8 cellular contexts compared by ENCODE assay signal in genomic region chr17:40178021-40178601, GRCh38. TPM values are rescaled to one million over a fixed set of nuclear protein-coding genes. Genes with fewer than 3 reads are reported as not detected.
A peak's percentile ranks its signal among the peaks of the same experiment; 100 is the strongest.
DNase-seq lines count a peak whose midpoint lies in the region; ATAC-seq and TF ChIP-seq lines count a peak whose summit lies in the region.

No MANE protein-coding gene starts in this region.

- H3K9me3 ChIP-seq in CD4-positive, alpha-beta memory T cell (ENCODE audit: control insufficient read depth in 1 of 2, low read length in 2 of 2): no peaks in the 10 kb centered on the region
- H3K9me3 ChIP-seq in endodermal cell (ENCODE audit: control insufficient read depth, low read length) (no peaks in the 10 kb centered on the region), neural progenitor cell (ENCODE audit: low read depth) (no peaks in the 10 kb centered on the region)

- H4K20me1 ChIP-seq in neural progenitor cell (ENCODE audit: low read depth): peaks cover 42% of the 10 kb centered on the region

- ATAC-seq in HG02678 (IDR thresholded peaks at IDR 0.05; ENCODE audit: unreplicated experiment) (no peak), GM21360 (IDR thresholded peaks at IDR 0.05; ENCODE audit: unreplicated experiment) (no peak), GM19324 (IDR thresholded peaks at IDR 0.05; ENCODE audit: low FRiP score, unreplicated experiment) (no peak)

- 32 to 58% methylated on average over 16 to 46 of the region's 46 CpGs for WGBS in endodermal cell (ENCODE audit: insufficient coverage in 1 of 2, insufficient read length in 1 of 2), 2 experiments

- H3K4me1 Mint-ChIP-seq in CD4-positive, alpha-beta memory T cell: peaks cover 6 to 17% (median 8%) of the 10 kb centered on the region in 4 donors
- H3K4me1 Mint-ChIP-seq in endodermal cell (peaks cover 3% of the 10 kb centered on the region), neural progenitor cell (peaks cover 43% of the 10 kb centered on the region)

- intact Hi-C loops in CD4-positive, alpha-beta memory T cell (cut with micrococcal nuclease): no loop called here

- H3K27me3 Mint-ChIP-seq in CD4-positive, alpha-beta memory T cell: no peaks in the 10 kb centered on the region
- H3K27me3 Mint-ChIP-seq in endodermal cell (ENCODE audit: insufficient read depth) (no peaks in the 10 kb centered on the region), neural progenitor cell (ENCODE audit: insufficient read depth, low read depth) (no peaks in the 10 kb centered on the region)

- DNase-seq in CD4-positive, alpha-beta memory T cell: no peak
- peak; percentile 32 for DNase-seq in NCI-H2171 treated with DMSO at 0.1 percent for 48 hours (lab: John Stamatoyannopoulos, UW)
- DNase-seq in endodermal cell: peak; percentile 92
- DNase-seq in neural progenitor cell (ENCODE audit: low spot score): peak; percentile 60
- DNase-seq in EL: no peak

- H3K79me2 ChIP-seq in neural progenitor cell (ENCODE audit: low read depth): no peaks in the 10 kb centered on the region

- CTCF ChIA-PET in CD4-positive, alpha-beta memory T cell (lab: Charles Lee; ENCODE audit: partially characterized antibody): interaction anchor here (0.6 to 1.9 kb wide), 2 partner anchors 9 to 13 kb away, joined by 3 to 6 read pairs; no protein-coding TSS in a partner anchor

- H3K4me3 Mint-ChIP-seq in CD4-positive, alpha-beta memory T cell: peak overlapping the region in 5 of 8 donors; percentile 39 to 69 (median 54)
- H3K4me3 Mint-ChIP-seq in endodermal cell: peak overlapping the region; percentile 38
- H3K4me3 Mint-ChIP-seq in neural progenitor cell: peak overlapping the region; percentile 48

- peak; percentile 47 for TF ChIP-seq CTCF in endodermal cell (conservative IDR thresholded peaks at IDR 0.05)
- peak; percentile 31 for TF ChIP-seq CTCF in neural progenitor cell (IDR thresholded peaks at IDR 0.05)

- H3K9ac ChIP-seq in endodermal cell (ENCODE audit: extremely low read depth, low read length, poor library complexity, severe bottlenecking): no peak overlapping the region
- no peak overlapping the region for H3K9ac ChIP-seq in neural progenitor cell

- peaks cover 4 to 21% of the 10 kb centered on the region in 2 donors for H3K36me3 Mint-ChIP-seq in CD4-positive, alpha-beta memory T cell
- peaks cover 25% of the 10 kb centered on the region for H3K36me3 Mint-ChIP-seq in endodermal cell (ENCODE audit: low read depth)
- H3K36me3 Mint-ChIP-seq in neural progenitor cell: peaks cover 15% of the 10 kb centered on the region

- H3K27me3 ChIP-seq in CD4-positive, alpha-beta memory T cell (ENCODE audit: insufficient read depth, low read length): no peaks in the 10 kb centered on the region
- H3K27me3 ChIP-seq in endodermal cell (ENCODE audit: control insufficient read depth, insufficient read depth, low read length, poor library complexity, severe bottlenecking) (no peaks in the 10 kb centered on the region), neural progenitor cell (no peaks in the 10 kb centered on the region)

- no peak overlapping the region for H3K4me3 ChIP-seq in CD4-positive, alpha-beta memory T cell (ENCODE audit: low read length in 2 of 2)
- H3K4me3 ChIP-seq in endodermal cell (ENCODE audit: low read length) (no peak overlapping the region), neural progenitor cell (peak overlapping the region; percentile 60)

- peaks cover 8% of the 10 kb centered on the region for H3K36me3 ChIP-seq in CD4-positive, alpha-beta memory T cell (ENCODE audit: insufficient read depth, low read length)
- H3K36me3 ChIP-seq in endodermal cell (ENCODE audit: control insufficient read depth, insufficient read depth, low read length): peaks cover 27% of the 10 kb centered on the region
- no peaks in the 10 kb centered on the region for H3K36me3 ChIP-seq in neural progenitor cell

- no peak overlapping the region for H3K27ac Mint-ChIP-seq in CD4-positive, alpha-beta memory T cell
- H3K27ac Mint-ChIP-seq in endodermal cell: no peak overlapping the region
- no peak overlapping the region for H3K27ac Mint-ChIP-seq in neural progenitor cell

- H3K27ac ChIP-seq in CD4-positive, alpha-beta memory T cell (ENCODE audit: low read depth, low read length): no peak overlapping the region
- H3K27ac ChIP-seq in endodermal cell (ENCODE audit: low read depth, low read length) (no peak overlapping the region), neural progenitor cell (no peak overlapping the region)

- peak overlapping the region; percentile 96 for H3K4me2 ChIP-seq in neural progenitor cell

- H3K4me1 ChIP-seq in CD4-positive, alpha-beta memory T cell (ENCODE audit: insufficient read depth, low read length): peaks cover 7% of the 10 kb centered on the region
- H3K4me1 ChIP-seq in endodermal cell (ENCODE audit: control insufficient read depth, insufficient read depth, low read length) (peaks cover 5% of the 10 kb centered on the region), neural progenitor cell (peaks cover 36% of the 10 kb centered on the region)

- no peak overlapping the region for H2AFZ ChIP-seq in neural progenitor cell (replicated peaks)

- H3K9me3 Mint-ChIP-seq in CD4-positive, alpha-beta memory T cell: no peaks in the 10 kb centered on the region
- H3K9me3 Mint-ChIP-seq in endodermal cell (no peaks in the 10 kb centered on the region), neural progenitor cell (no peaks in the 10 kb centered on the region)

- peaks cover 45% of the 10 kb centered on the region for H3F3A ChIP-seq in neural progenitor cell (ENCODE audit: low read depth)

- POLR2A ChIA-PET in CD4-positive, alpha-beta memory T cell (lab: Charles Lee; ENCODE audit: partially characterized antibody): interaction anchor here (0.7 to 3.1 kb wide), 5 partner anchors 13 to 145 kb away, joined by 3 to 11 read pairs (median 3); partner anchors contain the start of genes CASC3 and WIPF2

RNA-seq across cellular contexts. Expression of gene RAPGEFL1, which starts 0.8 kb away (rescaled TPM):
- 1 to 10 TPM; 5.4 to 6.5 TPM for total RNA-seq in CD4-positive, alpha-beta memory T cell
- polyA plus RNA-seq in CD4-positive, alpha-beta memory T cell: under 1 TPM in 1 of 2 donors, not detected in 1; 0.13 TPM
- total RNA-seq in endodermal cell: 10 to 100 TPM; 15.6 to 20.8 TPM
- 19.9 TPM for polyA plus RNA-seq in endodermal cell (2013, experiment 1 of 2)
- polyA plus RNA-seq in endodermal cell (2013, experiment 2 of 2): 15.5 TPM
- total RNA-seq in neural progenitor cell (ENCODE audit: low replicate concordance): 6.8 and 8.3 TPM in 2 replicates

RNA-seq across cellular contexts. Expression of gene CASC3, which starts 37.8 kb away (rescaled TPM):
- 100 to 1,000 TPM; 142 to 146 TPM for total RNA-seq in CD4-positive, alpha-beta memory T cell
- 10 to 100 TPM; 31.1 to 54.2 TPM for polyA plus RNA-seq in CD4-positive, alpha-beta memory T cell
- total RNA-seq in endodermal cell (100 to 1,000 TPM; 113 to 116 TPM), neural progenitor cell (ENCODE audit: low replicate concordance) (64.0 and 68.9 TPM in 2 replicates)
- polyA plus RNA-seq in endodermal cell (2013, experiment 1 of 2): 121 TPM
- polyA plus RNA-seq in endodermal cell (2013, experiment 2 of 2): 108 TPM

RNA-seq across cellular contexts. Expression of gene WIPF2, which starts 41.0 kb away (rescaled TPM):
- total RNA-seq in CD4-positive, alpha-beta memory T cell: 10 to 100 TPM; 34.4 to 34.7 TPM
- polyA plus RNA-seq in CD4-positive, alpha-beta memory T cell: 10 to 100 TPM in 1 of 2 donors, 1 to 10 TPM in 1; 5.2 to 13.6 TPM
- 10 to 100 TPM; 22.5 to 25.3 TPM for total RNA-seq in endodermal cell
- polyA plus RNA-seq in endodermal cell (2013, experiment 1 of 2): 25.6 TPM
- polyA plus RNA-seq in endodermal cell (2013, experiment 2 of 2): 24.2 TPM
- total RNA-seq in neural progenitor cell (ENCODE audit: low replicate concordance): 6.8 and 9.3 TPM in 2 replicates

RNA-seq across cellular contexts. Expression of gene MSL1, which starts 56.3 kb away (rescaled TPM):
- 100 to 1,000 TPM; 130 to 133 TPM for total RNA-seq in CD4-positive, alpha-beta memory T cell
- polyA plus RNA-seq in CD4-positive, alpha-beta memory T cell: 1 to 10 TPM; 6.0 to 8.3 TPM
- total RNA-seq in endodermal cell (100 to 1,000 TPM in 1 of 2 donors, 10 to 100 TPM in 1; 95.4 to 108 TPM), neural progenitor cell (ENCODE audit: low replicate concordance) (144 and 190 TPM in 2 replicates)
- polyA plus RNA-seq in endodermal cell (2013, experiment 1 of 2): 126 TPM
- 115 TPM for polyA plus RNA-seq in endodermal cell (2013, experiment 2 of 2)

Comparison
In these comparisons a context has a peak if more than half of its experiments do, and no peak if none do; other contexts are left out.
1. DNase-seq: peak in NCI-H2171 treated with DMSO at 0.1 percent for 48 hours (single experiment), endodermal cell (single experiment) and neural progenitor cell (single experiment); none in CD4-positive, alpha-beta memory T cell (0 of 5) and EL (single experiment).
2. Peak in every context shown above with its lines, with median percentiles within 50 percentile points of each other: H3K4me3 Mint-ChIP-seq.